ENCODE assay signal across 8 cellular contexts in genomic region chr15:34336947-34337556, GRCh38. TPM values are rescaled to one million over a fixed set of nuclear protein-coding genes. Genes with fewer than 3 reads are reported as not detected.
DNase-seq lines count a peak whose midpoint lies in the region; ATAC-seq and TF ChIP-seq lines count a peak whose summit lies in the region.

No MANE protein-coding gene starts in this region.

- intact Hi-C loops in HCT116 (cut with micrococcal nuclease) (loop anchor here (5.0 kb wide), 1 partner anchor 100 kb away; no protein-coding TSS in a partner anchor), MCF 10A (cut with micrococcal nuclease) (no loop called here)

- peaks cover 32% of the 10 kb centered on the region for H3K79me2 ChIP-seq in HCT116 (ENCODE audit: insufficient read depth, low read length)

- no peaks in the 10 kb centered on the region for H3K9me2 ChIP-seq in HCT116 (ENCODE audit: insufficient read depth)

- H4K20me1 ChIP-seq in HCT116 (ENCODE audit: insufficient read depth): no peaks in the 10 kb centered on the region

- H3K36me3 ChIP-seq in HCT116 (ENCODE audit: control insufficient read depth in 1 of 2, insufficient read depth in 2 of 2, low read length in 2 of 2) (peaks cover 20 to 32% of the 10 kb centered on the region in 2 experiments), subcutaneous abdominal adipose tissue (ENCODE audit: control insufficient read depth in 5 of 5, insufficient read depth in 5 of 5, low read length in 5 of 5) (peaks cover 0 to 4% (median 0%) of the 10 kb centered on the region in 5 donors)

- H3K9me3 ChIP-seq in HCT116 (ENCODE audit: control insufficient read depth in 1 of 2, insufficient read depth in 1 of 2, low read depth in 1 of 2, low read length in 2 of 2) (no peaks in the 10 kb centered on the region), subcutaneous abdominal adipose tissue (ENCODE audit: control insufficient read depth in 5 of 5, low read length in 5 of 5) (no peaks in the 10 kb centered on the region)

- DNase-seq in GM12865 (ENCODE audit: low read depth): peak; percentile 63
- DNase-seq in HCT116 (ENCODE audit: low read depth, low spot score): no peak
- peak; percentile 32 for DNase-seq in NCI-H748 treated with DMSO at 0.1 percent for 48 hours (lab: John Stamatoyannopoulos, UW)
- no peak for DNase-seq in MCF 10A (ENCODE audit: unreplicated experiment)
- DNase-seq in left lobe of liver (ENCODE audit: low spot score): no peak
- DNase-seq in NCI-H2196 treated with DMSO at 0.1 percent for 48 hours (lab: John Stamatoyannopoulos, UW; ENCODE audit: unreplicated experiment): no peak
- DNase-seq in SIG-M5 treated with dmso at 0.1 percent for 504 hours (lab: John Stamatoyannopoulos, UW; ENCODE audit: unreplicated experiment): no peak

- no peak for TF ChIP-seq RAD21 in HCT116 (IDR thresholded peaks at IDR 0.05; ENCODE audit: low read depth)

- H3K4me1 ChIP-seq in HCT116 (ENCODE audit: control insufficient read depth in 1 of 2, insufficient read depth in 2 of 2, low read length in 2 of 2) (peaks cover 10 to 29% of the 10 kb centered on the region in 2 experiments; a peak in 3 of 4 replicates), subcutaneous abdominal adipose tissue (ENCODE audit: control insufficient read depth in 5 of 5, insufficient read depth in 5 of 5, low read length in 5 of 5) (peaks cover 2 to 48% (median 39%) of the 10 kb centered on the region in 5 donors)

- H3K4me3 Mint-ChIP-seq in MCF 10A (ENCODE audit: unreplicated experiment): peak overlapping the region; percentile 83

- BruUV-seq in HCT116 (replicated peaks; lab: Mats Ljungman, UMichigan): no TSS peak
- no TSS peak for BruUV-seq in MCF 10A (replicated peaks; lab: Mats Ljungman, UMichigan)

- ATAC-seq in HCT116 (no peak), left lobe of liver (peak; percentile 2)

- peaks cover 32% of the 10 kb centered on the region for H3K4me1 Mint-ChIP-seq in MCF 10A (ENCODE audit: insufficient read depth, unreplicated experiment)

- RAD21 ChIA-PET in HCT116 (lab: Charles Lee; ENCODE audit: low non-redundant PET in 1 of 2, low total read pairs in 2 of 2, uncharacterized antibody in 2 of 2, unreplicated experiment in 2 of 2): no interaction called here

- H3K4me3 ChIP-seq in GM12865 (ENCODE audit: low read depth, low read length): peak overlapping the region; percentile 70
- H3K4me3 ChIP-seq in HCT116 (replicated peaks in 1 of 2; ENCODE audit: low read depth in 1 of 2, low read length in 2 of 2): peak overlapping the region; percentile 55 to 68
- H3K4me3 ChIP-seq in subcutaneous abdominal adipose tissue (ENCODE audit: low read depth in 1 of 5, low read length in 5 of 5): peak overlapping the region; percentile 78 to 95 (median 91)

- no peak overlapping the region for H2AFZ ChIP-seq in HCT116 (ENCODE audit: low read depth, low read length, poor library complexity, severe bottlenecking)

- TF ChIP-seq POLR2A in HCT116 (IDR thresholded peaks at IDR 0.05; ENCODE audit: borderline replicate concordance, extremely low read depth, insufficient read depth, insufficient read length): no peak

- H3K27ac ChIP-seq in HCT116 (ENCODE audit: low read depth, low read length): peak overlapping the region; percentile 68; the same call in 1 of the 2 replicates
- peak overlapping the region; percentile 80 for H3K27ac ChIP-seq in subcutaneous abdominal adipose tissue (ENCODE audit: low read depth, low read length)

- POLR2A ChIA-PET in HCT116 (lab: Charles Lee) (interaction anchor here (1.0 to 1.9 kb wide), 5 partner anchors 15 to 128 kb away, joined by 3 to 9 read pairs (median 4); no protein-coding TSS in a partner anchor), MCF 10A (lab: Yijun Ruan, JAX) (interaction anchor here (0.6 to 4.8 kb wide), 20 partner anchors 8 to 663 kb away, joined by 3 to 69 read pairs (median 4); partner anchors contain the start of genes EMC4, EMC7, KATNBL1 and LPCAT4)

- H3K27ac Mint-ChIP-seq in MCF 10A (ENCODE audit: low read depth, unreplicated experiment): peak overlapping the region; percentile 49

- CTCF ChIA-PET in HCT116 (lab: Charles Lee) (no interaction called here), MCF 10A (lab: Yijun Ruan, JAX) (interaction anchor here (0.5 to 2.2 kb wide), 9 partner anchors 10 to 126 kb away, joined by 3 to 11 read pairs (median 4); partner anchors contain the start of gene LPCAT4)

- H3K27me3 ChIP-seq in HCT116 (ENCODE audit: insufficient read depth, low read length): no peaks in the 10 kb centered on the region
- H3K27me3 ChIP-seq in subcutaneous abdominal adipose tissue (ENCODE audit: control insufficient read depth in 5 of 5, insufficient read depth in 4 of 5, low read length in 5 of 5): no peaks in the 10 kb centered on the region

- no peaks in the 10 kb centered on the region for H3K27me3 Mint-ChIP-seq in MCF 10A (ENCODE audit: insufficient read depth, unreplicated experiment)

- TF ChIP-seq CTCF in GM12865 (IDR thresholded peaks at IDR 0.05; ENCODE audit: insufficient read depth, low read depth, low read length, missing control alignments) (no peak), HCT116 (IDR thresholded peaks at IDR 0.05 in 2 of 3, conservative IDR thresholded peaks at IDR 0.05 in 1 of 3; ENCODE audit: borderline replicate concordance in 1 of 3, insufficient read depth in 1 of 3, low read depth in 2 of 3, low read length in 2 of 3) (no peak), MCF 10A (IDR thresholded peaks at IDR 0.05; ENCODE audit: unreplicated experiment) (no peak)

- H3K4me2 ChIP-seq in HCT116 (ENCODE audit: low read length): peak overlapping the region; percentile 91

- no peaks in the 10 kb centered on the region for H3K9me3 Mint-ChIP-seq in MCF 10A (ENCODE audit: unreplicated experiment)

- H3K36me3 Mint-ChIP-seq in MCF 10A (ENCODE audit: insufficient read depth, unreplicated experiment): peaks cover 32% of the 10 kb centered on the region

- H3K9ac ChIP-seq in HCT116 (ENCODE audit: low read length) (peak overlapping the region; percentile 63), subcutaneous abdominal adipose tissue (ENCODE audit: low read length in 5 of 5) (peak overlapping the region; percentile 77 to 91 (median 90))

TF ChIP-seq in HCT116, 20 proteins besides CTCF, POLR2A, EP300 and RAD21 (continues in another document):
- TF ChIP-seq MAX (IDR thresholded peaks at IDR 0.05) (no peak), ZFX (IDR thresholded peaks at IDR 0.05) (no peak), TCF7L2 (IDR thresholded peaks at IDR 0.05; ENCODE audit: borderline replicate concordance, extremely low read depth, insufficient read depth, insufficient read length) (no peak), ELF1 (IDR thresholded peaks at IDR 0.05; ENCODE audit: borderline replicate concordance, low read depth) (no peak), SRF (IDR thresholded peaks at IDR 0.05; ENCODE audit: low read depth) (no peak), SIN3A (IDR thresholded peaks at IDR 0.05; ENCODE audit: low read depth) (no peak), ZBTB33 (IDR thresholded peaks at IDR 0.05; ENCODE audit: extremely low read depth, insufficient replicate concordance, low read length) (no peak)

RNA-seq across cellular contexts. Expression of gene SLC12A6, which starts 0.5 kb away (rescaled TPM):
- total RNA-seq in HCT116 (2021; ENCODE audit: unreplicated experiment) (15.1 TPM), MCF 10A (2022) (11.7 and 15.3 TPM in 2 replicates), left lobe of liver (7.0 TPM)
- 10.0 and 11.5 TPM in 2 replicates for polyA plus RNA-seq in HCT116 (2012)

RNA-seq across cellular contexts. Expression of gene NOP10, which starts 5.9 kb away (rescaled TPM):
- 216 TPM for total RNA-seq in HCT116 (2021; ENCODE audit: unreplicated experiment)
- 284 and 383 TPM in 2 replicates for polyA plus RNA-seq in HCT116 (2012)
- 168 and 187 TPM in 2 replicates for total RNA-seq in MCF 10A (2022)
- total RNA-seq in left lobe of liver: 56.4 TPM

RNA-seq across cellular contexts. Expression of gene NUTM1, which starts 6.1 kb away (rescaled TPM):
- total RNA-seq in HCT116 (2021; ENCODE audit: unreplicated experiment): 0.07 TPM
- polyA plus RNA-seq in HCT116 (2012): 0.10 and 0.13 TPM in 2 replicates
- total RNA-seq in MCF 10A (2022): not detected in 2 replicates
- not detected for total RNA-seq in left lobe of liver

RNA-seq across cellular contexts. Expression of gene LPCAT4, which starts 29.9 kb away (rescaled TPM):
- total RNA-seq in HCT116 (2021; ENCODE audit: unreplicated experiment) (77.1 TPM), MCF 10A (2022) (17.0 and 17.4 TPM in 2 replicates), left lobe of liver (4.0 TPM)
- polyA plus RNA-seq in HCT116 (2012): 63.7 and 68.1 TPM in 2 replicates

Comparison
In these comparisons a context has a peak if more than half of its experiments do, and no peak if none do; other contexts are left out.
1. DNase-seq: peak in GM12865 (single experiment) and NCI-H748 treated with DMSO at 0.1 percent for 48 hours (single experiment); none in HCT116 (single experiment), MCF 10A (single experiment), left lobe of liver (single experiment), NCI-H2196 treated with DMSO at 0.1 percent for 48 hours (single experiment) and SIG-M5 treated with dmso at 0.1 percent for 504 hours (single experiment).
2. Peak in every context shown above with its lines, with median percentiles within 50 percentile points of each other: H3K4me3 ChIP-seq.